ENCODE assay signal across 8 cellular contexts in genomic region chr17:49556183-49556943, GRCh38. TPM values are rescaled to one million over a fixed set of nuclear protein-coding genes. Genes with fewer than 3 reads are reported as not detected.
A peak's percentile ranks its signal among the peaks of the same experiment; 100 is the strongest.
DNase-seq lines count a peak whose midpoint lies in the region; ATAC-seq lines count a peak whose summit lies in the region.

No MANE protein-coding gene starts in this region.

- peak overlapping the region; percentile 27 for H3K9ac ChIP-seq in skeletal muscle satellite cell (ENCODE audit: low read depth, low read length)

- H3K4me3 ChIP-seq in skeletal muscle satellite cell (ENCODE audit: low read length), result no peak overlapping the region

- H3K27me3 ChIP-seq in skeletal muscle satellite cell (ENCODE audit: control insufficient read depth, insufficient read depth, low read length), result peaks cover 8% of the 10 kb centered on the region

- peak; percentile 57 for DNase-seq in A172 (ENCODE audit: low spot score)
- peak; percentile 15 for DNase-seq in NCI-H2029 treated with DMSO at 0.1 percent for 48 hours (lab: John Stamatoyannopoulos, UW)
- DNase-seq in T-helper 2 cell treated with Interferon-gamma antibody and Interleukin-4, amounts not matched to agents 5 μg/mL and 100 μg/mL, for 36 hours (ENCODE audit: low spot score), result peak; percentile 77
- DNase-seq in amniotic stem cell (lab: John Stamatoyannopoulos, UW), result peak; percentile 22
- DNase-seq in hepatic stellate cell (ENCODE audit: low spot score), result peak; percentile 87

- ATAC-seq in GM19023 (IDR thresholded peaks at IDR 0.05; ENCODE audit: unreplicated experiment) (peak; percentile 60), HG03521 (IDR thresholded peaks at IDR 0.05; ENCODE audit: unreplicated experiment) (no peak)

- H3K9me3 ChIP-seq in skeletal muscle satellite cell (replicated peaks; ENCODE audit: low read length), result no peaks in the 10 kb centered on the region

- H3K4me2 ChIP-seq in skeletal muscle satellite cell (ENCODE audit: low read length), result peak overlapping the region; percentile 57

- peaks cover 10% of the 10 kb centered on the region for H3K4me1 ChIP-seq in skeletal muscle satellite cell (ENCODE audit: control insufficient read depth, insufficient read depth, low read length)

- H3K27ac Mint-ChIP-seq in T-helper 2 cell treated with Interferon-gamma antibody and Interleukin-4, amounts not matched to agents 5 μg/mL and 100 μg/mL, for 36 hours, result no peak overlapping the region

- no peaks in the 10 kb centered on the region for H3K9me3 Mint-ChIP-seq in T-helper 2 cell treated with Interferon-gamma antibody and Interleukin-4, amounts not matched to agents 5 μg/mL and 100 μg/mL, for 36 hours

- no peaks in the 10 kb centered on the region for H3K36me3 Mint-ChIP-seq in T-helper 2 cell treated with Interferon-gamma antibody and Interleukin-4, amounts not matched to agents 5 μg/mL and 100 μg/mL, for 36 hours (ENCODE audit: low read depth)

- H3K27me3 Mint-ChIP-seq in T-helper 2 cell treated with Interferon-gamma antibody and Interleukin-4, amounts not matched to agents 5 μg/mL and 100 μg/mL, for 36 hours (ENCODE audit: low read depth), result peaks cover 17% of the 10 kb centered on the region

- H3K4me3 Mint-ChIP-seq in T-helper 2 cell treated with Interferon-gamma antibody and Interleukin-4, amounts not matched to agents 5 μg/mL and 100 μg/mL, for 36 hours, result no peak overlapping the region

- no peaks in the 10 kb centered on the region for H3K36me3 ChIP-seq in skeletal muscle satellite cell (ENCODE audit: insufficient read depth, low read length)

- H3K4me1 Mint-ChIP-seq in T-helper 2 cell treated with Interferon-gamma antibody and Interleukin-4, amounts not matched to agents 5 μg/mL and 100 μg/mL, for 36 hours (ENCODE audit: low read depth), result peaks cover 4% of the 10 kb centered on the region

RNA-seq across cellular contexts. Expression of gene NXPH3, which starts 19.3 kb away (rescaled TPM):
- total RNA-seq in A172 (2014; rRNA removed; shearing (Covaris generic)), result 0.12 and 0.24 TPM in 2 replicates
- under 0.01 TPM in 1 of 2 replicates, not detected in the other for total RNA-seq in skeletal muscle satellite cell (2012; rRNA removed)

Comparison
In these comparisons a context has a peak if more than half of its experiments do, and no peak if none do; other contexts are left out.
1. DNase-seq: peak in every context shown above with its lines; median percentile 87 in hepatic stellate cell; 77 in T-helper 2 cell treated with Interferon-gamma antibody and Interleukin-4, amounts not matched to agents 5 μg/mL and 100 μg/mL, for 36 hours; 57 in A172; 22 in amniotic stem cell; 15 in NCI-H2029 treated with DMSO at 0.1 percent for 48 hours.